ENCODE assay signal across 15 cellular contexts in the genomic region with DNA sequence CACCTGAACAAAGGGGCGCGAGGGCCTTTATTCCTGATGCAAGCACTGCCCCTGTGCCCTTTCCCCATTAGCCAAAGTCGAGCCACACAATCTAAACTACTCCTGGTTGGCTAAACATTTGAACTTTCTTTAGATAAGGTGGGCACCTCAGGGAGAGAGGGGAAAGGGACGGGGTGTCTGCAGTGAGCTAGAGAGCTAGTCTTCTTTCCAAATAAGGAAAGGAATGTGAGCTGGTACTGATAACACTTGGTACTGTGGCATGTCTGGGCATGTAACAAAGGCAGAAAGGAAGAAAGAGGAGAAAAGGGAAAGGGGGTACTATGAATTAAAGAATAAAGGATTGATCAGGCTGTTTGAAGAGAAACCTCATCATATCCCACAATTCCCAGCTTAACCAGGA.
DNase-seq lines count a peak whose midpoint lies in the region; ATAC-seq and TF ChIP-seq lines count a peak whose summit lies in the region.
"Had no signal": no experiment of that assay in that cellular context is flagged by ENCODE, and none has a peak within 500 bp of the region (broad histone marks: within the 10 kb centered on the region; RNA-seq: fewer than 3 reads in every experiment).

No MANE protein-coding gene starts in this region.

- H2AK9ac ChIP-seq in IMR-90 (replicated peaks; ENCODE audit: low read depth, low read length, poor library complexity): no peak overlapping the region

- TF ChIP-seq POLR2A in IMR-90 (IDR thresholded peaks at IDR 0.05; ENCODE audit: low read depth, low read length) (no peak), ovary (IDR thresholded peaks at IDR 0.05) (no peak)

- H3K18ac ChIP-seq in IMR-90 (ENCODE audit: low read depth, low read length): peak overlapping the region; percentile 100

- H3K36me3 Mint-ChIP-seq in endodermal cell (ENCODE audit: low read depth): no peaks in the 10 kb centered on the region
- H3K36me3 Mint-ChIP-seq in T-cell: no peaks in the 10 kb centered on the region

- H2BK20ac ChIP-seq in IMR-90 (ENCODE audit: low read depth, low read length): peak overlapping the region; percentile 100

- 0 out of 3 replicates have a peak overlapping the region, but pooled peaks have one; percentile 64 for H2BK15ac ChIP-seq in IMR-90 (ENCODE audit: low read depth, low read length)

- intact Hi-C loops in IMR-90 (cut with micrococcal nuclease): no loop called here
- intact Hi-C loops in posterior cingulate gyrus (cut with DNase I): no loop called here
- intact Hi-C loops in ovary (cut with DNase I): no loop called here

- peak overlapping the region; percentile 93 for H4K91ac ChIP-seq in IMR-90 (ENCODE audit: insufficient read depth, low read depth, low read length)

- no peaks in the 10 kb centered on the region for H3K36me3 ChIP-seq in GM23248 (ENCODE audit: low read depth)
- no peaks in the 10 kb centered on the region for H3K36me3 ChIP-seq in IMR-90 (ENCODE audit: control insufficient read depth, insufficient read depth, low read length)
- H3K36me3 ChIP-seq in endodermal cell (ENCODE audit: control insufficient read depth, insufficient read depth, low read length): no peaks in the 10 kb centered on the region
- no peaks in the 10 kb centered on the region for H3K36me3 ChIP-seq in ovary
- H3K36me3 ChIP-seq: BLaER1 treated with 17β-estradiol and CSF1 and Interleukin-3, amounts not matched to agents 10 nM and 100 nM; Peyer's patch; thoracic aorta had no signal

- no peaks in the 10 kb centered on the region for H3K27me3 ChIP-seq in GM23248 (replicated peaks; ENCODE audit: insufficient read depth)
- H3K27me3 ChIP-seq in IMR-90 (ENCODE audit: control insufficient read depth, insufficient read depth, low read length): peaks cover 7% of the 10 kb centered on the region
- no peaks in the 10 kb centered on the region for H3K27me3 ChIP-seq in endodermal cell (ENCODE audit: control insufficient read depth, insufficient read depth, low read length, poor library complexity, severe bottlenecking)
- H3K27me3 ChIP-seq in ovary: no peaks in the 10 kb centered on the region
- H3K27me3 ChIP-seq: BLaER1 treated with 17β-estradiol and CSF1 and Interleukin-3, amounts not matched to agents 10 nM and 100 nM; Peyer's patch had no signal

- H3K9ac ChIP-seq in GM23248: no peak overlapping the region
- no peak overlapping the region; the same call in 1 of the 2 replicates for H3K9ac ChIP-seq in IMR-90 (ENCODE audit: low read depth, low read length)
- peak overlapping the region; percentile 29 for H3K9ac ChIP-seq in endodermal cell (ENCODE audit: extremely low read depth, low read length, poor library complexity, severe bottlenecking)
- H3K9ac ChIP-seq: BLaER1 treated with 17β-estradiol and CSF1 and Interleukin-3, amounts not matched to agents 10 nM and 100 nM had no signal

- DNase-seq in GM23248 (no peak), IMR-90 (no peak), endodermal cell (peak; percentile 62), myocyte (ENCODE audit: low read depth) (peak; percentile 42), T-cell (no peak), posterior cingulate gyrus (no peak), NCI-H446 treated with DMSO at 0.1 percent for 48 hours (lab: John Stamatoyannopoulos, UW) (no peak), ovary (no peak)
- DNase-seq: activated CD4-positive, CD25-positive, alpha-beta regulatory T cell; activated naive CD4-positive, alpha-beta T cell; kidney; NCI-H510A treated with DMSO at 0.1 percent for 48 hours; Peyer's patch had no signal

- TF ChIP-seq RAD21 in IMR-90 (IDR thresholded peaks at IDR 0.05; ENCODE audit: low read length): no peak

- H3K27me3 Mint-ChIP-seq in endodermal cell (ENCODE audit: insufficient read depth) (peaks cover 1% of the 10 kb centered on the region), T-cell (peaks cover 18 to 29% of the 10 kb centered on the region in 2 donors)

- H3K14ac ChIP-seq in IMR-90 (replicated peaks; ENCODE audit: low read depth, low read length): peak overlapping the region; percentile 96

- dilution Hi-C loops in IMR-90 (cut with HindIII; ENCODE audit: low sequenced_read_pairs, unreplicated experiment): no loop called here

- H3K27ac Mint-ChIP-seq in endodermal cell: peak overlapping the region; percentile 56
- H3K27ac Mint-ChIP-seq in T-cell: no peak overlapping the region

- no peaks in the 10 kb centered on the region for H3K9me1 ChIP-seq in IMR-90 (ENCODE audit: insufficient read depth, low read length)

- H4K20me1 ChIP-seq in GM23248 (ENCODE audit: insufficient read depth) (no peaks in the 10 kb centered on the region), IMR-90 (ENCODE audit: insufficient read depth, low read length) (no peaks in the 10 kb centered on the region)
- H4K20me1 ChIP-seq: BLaER1 treated with 17β-estradiol and CSF1 and Interleukin-3, amounts not matched to agents 10 nM and 100 nM had no signal

- peak overlapping the region; percentile 100 for H2BK5ac ChIP-seq in IMR-90 (ENCODE audit: low read depth, low read length, poor library complexity, severe bottlenecking)

- H3K27ac ChIP-seq in GM23248 (no peak overlapping the region), IMR-90 (ENCODE audit: insufficient read depth, low read length) (peak overlapping the region; percentile 71; the same call in 1 of the 2 replicates), endodermal cell (ENCODE audit: low read depth, low read length) (no peak overlapping the region), ovary (no peak overlapping the region)
- H3K27ac ChIP-seq: BLaER1 treated with 17β-estradiol and CSF1 and Interleukin-3, amounts not matched to agents 10 nM and 100 nM; Peyer's patch; thoracic aorta had no signal

- TF ChIP-seq EP300 in ovary (IDR thresholded peaks at IDR 0.05): no peak

- peak overlapping the region; percentile 99 for H2BK120ac ChIP-seq in IMR-90 (ENCODE audit: low read depth, low read length)

- in situ Hi-C loops in GM23248 (cut with MboI): no loop called here
- in situ Hi-C loops in IMR-90 (cut with MboI; ENCODE audit: low sequenced_read_pairs): no loop called here

- H4K5ac ChIP-seq in IMR-90 (ENCODE audit: low read depth, low read length): peak overlapping the region; percentile 96

- peak overlapping the region; percentile 87; the same call in 1 of the 2 replicates for H3K23ac ChIP-seq in IMR-90 (ENCODE audit: low read depth, low read length)

- peak overlapping the region; percentile 24; the same call in 1 of the 2 replicates for H2AK5ac ChIP-seq in IMR-90 (ENCODE audit: low read depth, low read length)

- no peaks in the 10 kb centered on the region for H3K79me1 ChIP-seq in IMR-90 (ENCODE audit: low read depth in 1 of 2, low read length in 2 of 2)

- H3K4ac ChIP-seq in IMR-90 (ENCODE audit: low read depth, low read length): peak overlapping the region; percentile 90

- ATAC-seq in IMR-90 (ENCODE audit: low read depth): peak; percentile 61
- no peak for ATAC-seq in T-cell (replicated peaks in 1 of 4)

- CTCF ChIA-PET in IMR-90 (lab: Yijun Ruan, JAX) (no interaction called here), T-cell (lab: Charles Lee) (no interaction called here)

- H3K4me3 Mint-ChIP-seq in endodermal cell (no peak overlapping the region), T-cell (no peak overlapping the region)

- no TSS peak for BruUV-seq in IMR-90 (replicated peaks; lab: Mats Ljungman, UMichigan)

- TF ChIP-seq CTCF in IMR-90 (conservative IDR thresholded peaks at IDR 0.05; ENCODE audit: low read depth, low read length): no peak
- no peak for TF ChIP-seq CTCF in endodermal cell (conservative IDR thresholded peaks at IDR 0.05)
- TF ChIP-seq CTCF in ovary (IDR thresholded peaks at IDR 0.05): no peak

- H3K4me2 ChIP-seq in GM23248 (ENCODE audit: unreplicated experiment) (no peak overlapping the region), IMR-90 (ENCODE audit: low read depth, low read length) (no peak overlapping the region)

- H2AFZ ChIP-seq in GM23248 (peak overlapping the region; percentile 75), IMR-90 (replicated peaks; ENCODE audit: low read length, poor library complexity) (peak overlapping the region; percentile 61)

- H3F3A ChIP-seq in GM23248 (ENCODE audit: insufficient read depth): no peaks in the 10 kb centered on the region

- H4K8ac ChIP-seq in IMR-90 (ENCODE audit: low read depth in 2 of 2, low read length in 2 of 2): peak overlapping the region; percentile 89 to 95; a peak in 3 of 4 replicates

- POLR2A ChIA-PET in IMR-90 (lab: Charles Lee; ENCODE audit: unreplicated experiment): no interaction called here
- POLR2A ChIA-PET in T-cell (lab: Charles Lee): no interaction called here

- no peaks in the 10 kb centered on the region for H3K9me2 ChIP-seq in GM23248 (ENCODE audit: insufficient read depth)

- H3K9me3 ChIP-seq in GM23248 (ENCODE audit: low read depth) (no peaks in the 10 kb centered on the region), IMR-90 (ENCODE audit: control insufficient read depth, insufficient read depth, low read length) (no peaks in the 10 kb centered on the region), endodermal cell (ENCODE audit: control insufficient read depth, low read length) (no peaks in the 10 kb centered on the region), ovary (no peaks in the 10 kb centered on the region)
- H3K9me3 ChIP-seq: BLaER1 treated with 17β-estradiol and CSF1 and Interleukin-3, amounts not matched to agents 10 nM and 100 nM; Peyer's patch; thoracic aorta had no signal

- no peak overlapping the region for H3K4me3 ChIP-seq in GM23248
- H3K4me3 ChIP-seq in IMR-90 (ENCODE audit: insufficient read depth, low read depth, low read length): no peak overlapping the region
- H3K4me3 ChIP-seq in endodermal cell (ENCODE audit: low read length): peak overlapping the region; percentile 19
- H3K4me3 ChIP-seq in ovary: no peak overlapping the region
- H3K4me3 ChIP-seq: BLaER1 treated with 17β-estradiol and CSF1 and Interleukin-3, amounts not matched to agents 10 nM and 100 nM; Peyer's patch; thoracic aorta had no signal

- 0 out of 2 replicates have a peak, but pooled peaks cover 7% of the 10 kb centered on the region for H3K4me1 ChIP-seq in GM23248 (ENCODE audit: insufficient read depth)
- no peaks in the 10 kb centered on the region; the same call in 1 of the 2 replicates for H3K4me1 ChIP-seq in IMR-90 (ENCODE audit: control insufficient read depth, insufficient read depth, low read length)
- peaks cover 9% of the 10 kb centered on the region for H3K4me1 ChIP-seq in endodermal cell (ENCODE audit: control insufficient read depth, insufficient read depth, low read length)
- H3K4me1 ChIP-seq in ovary (ENCODE audit: insufficient read depth): no peaks in the 10 kb centered on the region
- H3K4me1 ChIP-seq: Peyer's patch had no signal

- WGBS in GM23248 (ENCODE audit: low coverage in 1 of 2, low lambda C conversion rate in 2 of 2, missing lambda C conversion rate in 2 of 2), 2 experiments: 43 to 55% methylated on average over 4 of the region's 4 CpGs
- 13% methylated on average over 1 of the region's 4 CpGs; no CpG with 5 or more reads in 1 of the 2 experiments for WGBS in IMR-90 (ENCODE audit: extremely low coverage in 2 of 2, insufficient read length in 1 of 2), 2 experiments
- 66 to 69% methylated on average over 3 to 4 of the region's 4 CpGs for WGBS in endodermal cell (ENCODE audit: insufficient coverage in 1 of 2, insufficient read length in 1 of 2), 2 experiments
- 45 to 50% (median 48%) methylated on average over 4 of the region's 4 CpGs for WGBS in ovary, 3 donors

- no peaks in the 10 kb centered on the region for H3K9me3 Mint-ChIP-seq in endodermal cell
- no peaks in the 10 kb centered on the region for H3K9me3 Mint-ChIP-seq in T-cell

- H3K79me2 ChIP-seq in GM23248 (ENCODE audit: insufficient read depth): no peaks in the 10 kb centered on the region

- H3K56ac ChIP-seq in IMR-90 (ENCODE audit: extremely low read depth, insufficient read depth, low read length): no peak overlapping the region; the same call in 1 of the 2 replicates

- H3K4me1 Mint-ChIP-seq in endodermal cell: peaks cover 51% of the 10 kb centered on the region
- H3K4me1 Mint-ChIP-seq in T-cell: no peaks in the 10 kb centered on the region

Comparison
In these comparisons a context has a peak if more than half of its experiments do, and no peak if none do; other contexts are left out.
1. DNase-seq: peak in endodermal cell (single experiment) and myocyte (single experiment); none in GM23248 (single experiment), IMR-90 (single experiment), T-cell (0 of 34), posterior cingulate gyrus (0 of 10), NCI-H446 treated with DMSO at 0.1 percent for 48 hours (single experiment) and ovary (0 of 5).